23 cellular contexts compared by ENCODE assay signal in the genomic region with DNA sequence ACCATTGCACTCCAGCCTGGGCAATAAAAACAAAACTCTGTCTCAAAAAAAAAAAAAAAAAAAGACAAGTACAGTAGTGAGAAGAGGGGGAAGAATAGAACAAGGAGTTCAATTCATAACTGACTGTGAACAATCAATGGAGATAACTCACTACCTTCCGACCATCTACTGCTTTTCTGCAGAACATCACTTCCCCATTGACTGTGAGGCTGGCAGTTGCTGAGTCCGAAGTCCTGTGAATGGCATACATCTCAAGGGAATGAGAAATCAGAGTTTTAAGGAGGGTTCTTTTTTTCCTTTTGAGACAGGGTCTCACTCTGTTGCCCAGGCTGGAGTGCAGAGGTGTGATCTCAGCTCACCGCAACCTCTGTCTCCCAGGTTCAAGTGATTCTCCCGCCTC. TPM values are rescaled to one million over a fixed set of nuclear protein-coding genes. Genes with fewer than 3 reads are reported as not detected.
DNase-seq lines count a peak whose midpoint lies in the region; ATAC-seq, FAIRE-seq and TF ChIP-seq lines count a peak whose summit lies in the region.
"Had no signal": no experiment of that assay in that cellular context is flagged by ENCODE, and none has a peak within 500 bp of the region (broad histone marks: within the 10 kb centered on the region; RNA-seq: fewer than 3 reads in every experiment).

No MANE protein-coding gene starts in this region.

- H3K27ac Mint-ChIP-seq in chondrocyte (ENCODE audit: unreplicated experiment) = no peak overlapping the region
- H3K27ac Mint-ChIP-seq in stimulated activated memory B cell treated with anti-CD40 and anti-IgM and Interleukin-4, amounts not matched to agents 10 μg/mL and 1 μg/mL and 100 μg/mL, for 72 hours = peak overlapping the region; percentile 3
- peak overlapping the region in 1 of 8 donors; percentile 61 for H3K27ac Mint-ChIP-seq in CD8-positive, alpha-beta memory T cell
- H3K27ac Mint-ChIP-seq: CD4-positive, CD25-positive, alpha-beta regulatory T cell had no signal

- H3K4me1 Mint-ChIP-seq in chondrocyte (ENCODE audit: low read depth) = no peaks in the 10 kb centered on the region
- H3K4me1 Mint-ChIP-seq in stimulated activated memory B cell treated with anti-CD40 and anti-IgM and Interleukin-4, amounts not matched to agents 10 μg/mL and 1 μg/mL and 100 μg/mL, for 72 hours = peaks cover 33% of the 10 kb centered on the region
- H3K4me1 Mint-ChIP-seq in CD8-positive, alpha-beta memory T cell = no peaks in the 10 kb centered on the region

- no peaks in the 10 kb centered on the region for H4K20me1 ChIP-seq in OCI-LY1 (ENCODE audit: insufficient read depth, low read length)

- H3K4me3 Mint-ChIP-seq in chondrocyte (ENCODE audit: unreplicated experiment) = no peak overlapping the region
- peak overlapping the region; percentile 46 for H3K4me3 Mint-ChIP-seq in stimulated activated memory B cell treated with anti-CD40 and anti-IgM and Interleukin-4, amounts not matched to agents 10 μg/mL and 1 μg/mL and 100 μg/mL, for 72 hours
- H3K4me3 Mint-ChIP-seq in CD8-positive, alpha-beta memory T cell = no peak overlapping the region
- H3K4me3 Mint-ChIP-seq: CD4-positive, CD25-positive, alpha-beta regulatory T cell had no signal

- H3K9me3 ChIP-seq in OCI-LY1 (ENCODE audit: low read length) (no peaks in the 10 kb centered on the region), small intestine (ENCODE audit: control insufficient read depth, low read depth) (no peaks in the 10 kb centered on the region)
- H3K9me3 ChIP-seq in CD8-positive, alpha-beta memory T cell (ENCODE audit: low read length) = no peaks in the 10 kb centered on the region
- H3K9me3 ChIP-seq: BE2C, Caco-2, HAP-1 had no signal

- H3K36me3 Mint-ChIP-seq in chondrocyte (ENCODE audit: low read depth) = peaks cover 5% of the 10 kb centered on the region
- peaks cover 32% of the 10 kb centered on the region for H3K36me3 Mint-ChIP-seq in stimulated activated memory B cell treated with anti-CD40 and anti-IgM and Interleukin-4, amounts not matched to agents 10 μg/mL and 1 μg/mL and 100 μg/mL, for 72 hours
- H3K36me3 Mint-ChIP-seq in CD8-positive, alpha-beta memory T cell = peaks cover 7 to 36% (median 16%) of the 10 kb centered on the region in 3 donors

- H3K27me3 Mint-ChIP-seq in chondrocyte (ENCODE audit: low read depth) = no peaks in the 10 kb centered on the region
- no peaks in the 10 kb centered on the region for H3K27me3 Mint-ChIP-seq in stimulated activated memory B cell treated with anti-CD40 and anti-IgM and Interleukin-4, amounts not matched to agents 10 μg/mL and 1 μg/mL and 100 μg/mL, for 72 hours
- no peaks in the 10 kb centered on the region for H3K27me3 Mint-ChIP-seq in CD8-positive, alpha-beta memory T cell
- H3K27me3 Mint-ChIP-seq: CD4-positive, CD25-positive, alpha-beta regulatory T cell had no signal

- no peaks in the 10 kb centered on the region for H3K9me2 ChIP-seq in OCI-LY1 (ENCODE audit: low read depth, low read length)

- H3K4me1 ChIP-seq in OCI-LY1 (ENCODE audit: insufficient read depth, low read length, severe bottlenecking) (peaks cover 22% of the 10 kb centered on the region), small intestine (ENCODE audit: control insufficient read depth in 2 of 2, insufficient read depth in 1 of 2, low read depth in 1 of 2, low read length in 1 of 2) (no peaks in the 10 kb centered on the region)
- no peaks in the 10 kb centered on the region for H3K4me1 ChIP-seq in CD8-positive, alpha-beta memory T cell (ENCODE audit: insufficient read depth, low read length)
- H3K4me1 ChIP-seq: BE2C, Caco-2 had no signal

- H3K79me2 ChIP-seq in OCI-LY1 (ENCODE audit: insufficient read depth, low read length) = no peaks in the 10 kb centered on the region

- H3K36me3 ChIP-seq in OCI-LY1 (ENCODE audit: insufficient read depth, low read length) (no peaks in the 10 kb centered on the region), small intestine (ENCODE audit: control insufficient read depth in 2 of 2, insufficient read depth in 2 of 2, low read length in 2 of 2) (peaks cover 0 to 2% of the 10 kb centered on the region in 2 donors)
- no peaks in the 10 kb centered on the region for H3K36me3 ChIP-seq in CD8-positive, alpha-beta memory T cell (ENCODE audit: insufficient read depth, low read length)
- H3K36me3 ChIP-seq: BE2C, HAP-1 had no signal

- no peak for FAIRE-seq in small intestine (lab: Jason Lieb, UNC)
- FAIRE-seq: A204.1, D721Med, GM19239 had no signal

- H3K27me3 ChIP-seq in OCI-LY1 (ENCODE audit: insufficient read depth, low read length) (no peaks in the 10 kb centered on the region), small intestine (ENCODE audit: control insufficient read depth in 2 of 2, insufficient read depth in 2 of 2, low read length in 2 of 2) (no peaks in the 10 kb centered on the region)
- no peaks in the 10 kb centered on the region for H3K27me3 ChIP-seq in CD8-positive, alpha-beta memory T cell (ENCODE audit: insufficient read depth, low read length, poor library complexity, severe bottlenecking)
- H3K27me3 ChIP-seq: BE2C had no signal

- peak overlapping the region; percentile 14; the same call in 1 of the 2 replicates for H3K4me2 ChIP-seq in OCI-LY1 (ENCODE audit: low read length)

- POLR2A ChIA-PET in CD8-positive, alpha-beta memory T cell (lab: Charles Lee) = no interaction called here

- H3K9me3 Mint-ChIP-seq in chondrocyte (ENCODE audit: low read depth) = no peaks in the 10 kb centered on the region
- no peaks in the 10 kb centered on the region for H3K9me3 Mint-ChIP-seq in stimulated activated memory B cell treated with anti-CD40 and anti-IgM and Interleukin-4, amounts not matched to agents 10 μg/mL and 1 μg/mL and 100 μg/mL, for 72 hours
- no peaks in the 10 kb centered on the region for H3K9me3 Mint-ChIP-seq in CD8-positive, alpha-beta memory T cell
- H3K9me3 Mint-ChIP-seq: CD4-positive, CD25-positive, alpha-beta regulatory T cell had no signal

- WGBS in small intestine, 3 donors = 83 to 88% (median 88%) methylated on average over 4 of the region's 4 CpGs

- no peak overlapping the region for H3K9ac ChIP-seq in OCI-LY1 (ENCODE audit: low read length)
- H3K9ac ChIP-seq: GM23248 had no signal

- ATAC-seq in stimulated activated memory B cell treated with anti-CD40 and anti-IgM and Interleukin-4, amounts not matched to agents 10 μg/mL and 1 μg/mL and 100 μg/mL, for 72 hours = peak; percentile 58
- ATAC-seq in left lobe of liver = no peak
- ATAC-seq in GM19463 (IDR thresholded peaks at IDR 0.05; ENCODE audit: unreplicated experiment) = no peak

- peak; percentile 13 for DNase-seq in chondrocyte (ENCODE audit: low spot score)
- no peak for DNase-seq in CD8-positive, alpha-beta memory T cell
- DNase-seq in left lobe of liver (ENCODE audit: low spot score) = no peak
- DNase-seq in small intestine = no peak
- DNase-seq: ACHN; BE2C; C1 segment of cervical spinal cord; Caco-2; CD4-positive, CD25-positive, alpha-beta regulatory T cell; DMS79; GDM1; GM23248 had no signal

- TF ChIP-seq CTCF in OCI-LY1 (IDR thresholded peaks at IDR 0.05; ENCODE audit: low read length) (no peak), chondrocyte (IDR thresholded peaks at IDR 0.05) (no peak)

- no peak overlapping the region for H2AFZ ChIP-seq in OCI-LY1 (ENCODE audit: low read length)
- H2AFZ ChIP-seq: GM23248 had no signal

- H3F3A ChIP-seq in OCI-LY1 (ENCODE audit: insufficient read depth, low read length) = no peaks in the 10 kb centered on the region

- no peak overlapping the region for H3K27ac ChIP-seq in OCI-LY1 (ENCODE audit: low read depth, low read length, poor library complexity, severe bottlenecking)
- no peak overlapping the region for H3K27ac ChIP-seq in CD8-positive, alpha-beta memory T cell (ENCODE audit: low read depth, low read length)
- H3K27ac ChIP-seq in small intestine (ENCODE audit: low read depth in 1 of 2, low read length in 1 of 2) = no peak overlapping the region
- H3K27ac ChIP-seq: GM23248, HL-60 had no signal

- H3K4me3 ChIP-seq in OCI-LY1 (ENCODE audit: low read depth, low read length, poor library complexity, severe bottlenecking) = no peak overlapping the region
- no peak overlapping the region for H3K4me3 ChIP-seq in CD8-positive, alpha-beta memory T cell (ENCODE audit: low read length)
- no peak overlapping the region for H3K4me3 ChIP-seq in small intestine (ENCODE audit: low read depth in 1 of 2, low read length in 2 of 2)
- H3K4me3 ChIP-seq: GM23248, HAP-1 had no signal

- CTCF ChIA-PET in CD8-positive, alpha-beta memory T cell (lab: Charles Lee) = no interaction called here

RNA-seq across cellular contexts. Expression of a gene that starts 11.2 kb away (rescaled TPM):
- total RNA-seq in chondrocyte (4.9 to 7.3 TPM (median 7.2 TPM) in 3 replicates), left lobe of liver (2.6 TPM)
- total RNA-seq in CD8-positive, alpha-beta memory T cell = 1 to 10 TPM; 2.1 to 2.5 TPM
- 6.4 TPM for polyA plus RNA-seq in CD8-positive, alpha-beta memory T cell
- 1 to 10 TPM; 1.6 to 3.4 (median 2.3) TPM for polyA plus RNA-seq in small intestine

RNA-seq across cellular contexts. Expression of a gene that starts 11.6 kb away (rescaled TPM):
- total RNA-seq in chondrocyte (62.2 to 69.0 TPM (median 63.8 TPM) in 3 replicates), left lobe of liver (17.2 TPM)
- 100 to 1,000 TPM; 122 to 129 TPM for total RNA-seq in CD8-positive, alpha-beta memory T cell
- 80.6 TPM for polyA plus RNA-seq in CD8-positive, alpha-beta memory T cell
- 10 to 100 TPM; 18.4 to 31.7 (median 19.7) TPM for polyA plus RNA-seq in small intestine

RNA-seq across cellular contexts. Expression of a gene that starts 51.0 kb away (rescaled TPM):
- total RNA-seq in chondrocyte = not detected in 3 replicates
- total RNA-seq in CD8-positive, alpha-beta memory T cell = not detected
- polyA plus RNA-seq in CD8-positive, alpha-beta memory T cell = not detected
- 3.9 TPM for total RNA-seq in left lobe of liver
- polyA plus RNA-seq in small intestine = 10 to 100 TPM in 2 of 3 donors, 1 to 10 TPM in 1; 1.3 to 26.2 (median 15.6) TPM
- total RNA-seq: Caco-2; CD4-positive, CD25-positive, alpha-beta regulatory T cell; Daoy; H4; HT1080 had no signal
- polyA plus RNA-seq: CD4-positive, CD25-positive, alpha-beta regulatory T cell had no signal
